Comparison of ENCODE assay signal across 35 cellular contexts in the genomic region with DNA sequence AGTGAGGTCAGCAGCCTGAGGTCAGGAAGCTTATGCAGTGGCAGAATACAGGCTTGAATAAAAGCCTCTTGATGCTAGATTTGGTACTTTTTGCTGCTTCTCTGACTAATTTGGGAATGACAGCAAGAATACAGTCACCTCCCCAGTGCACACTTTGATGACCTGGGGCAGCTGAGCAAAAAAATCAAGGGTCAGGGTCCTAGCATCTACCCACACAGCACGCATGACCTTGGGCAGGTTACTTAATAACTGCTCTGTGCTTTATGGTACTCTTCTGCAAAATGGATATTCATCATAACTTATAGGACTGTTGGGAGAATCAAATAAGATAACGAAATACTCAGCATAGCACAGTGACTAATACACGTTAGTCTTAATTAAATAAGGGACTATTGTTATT.
"Had no signal": no experiment of that assay in that cellular context is flagged by ENCODE, and none has a peak within 500 bp of the region (broad histone marks: within the 10 kb centered on the region; RNA-seq: fewer than 3 reads in every experiment).

No MANE protein-coding gene starts in this region.

- H3K4me3 ChIP-seq: MG63 had no signal

- DNase-seq: Karpas-422, Kasumi-1, KG1, MG63, MM.1S, MV-4-11, NCI-H1048, NCI-H1092, NCI-H1092 treated with DMSO at 0.1 percent for 48 hours, NCI-H1105, NCI-H1105 treated with DMSO at 0.1 percent for 48 hours, NCI-H1417, NCI-H1417 treated with DMSO at 0.1 percent for 48 hours, NCI-H1436, NCI-H1436 treated with DMSO at 0.1 percent for 48 hours, NCI-H146, NCI-H1694, NCI-H1694 treated with DMSO at 0.1 percent for 48 hours, NCI-H187, NCI-H187 treated with DMSO at 0.1 percent for 48 hours, NCI-H1930, NCI-H2029, NCI-H2029 treated with DMSO at 0.1 percent for 48 hours, NCI-H2081, NCI-H2081 treated with DMSO at 0.1 percent for 48 hours, NCI-H2107, NCI-H2171, NCI-H2227 treated with DMSO at 0.1 percent for 48 hours, NCI-H226, NCI-H345, NCI-H446, NCI-H446 treated with DMSO at 0.1 percent for 48 hours, NCI-H510A, NCI-H510A treated with DMSO at 0.1 percent for 48 hours had no signal

- H3K9ac ChIP-seq: KMS-11 had no signal

- H3K27ac ChIP-seq: KMS-11 had no signal

- H3K27me3 ChIP-seq: MG63 had no signal

- H3K36me3 ChIP-seq: MG63 had no signal

- H3K4me2 ChIP-seq: KMS-11 had no signal

- H3K9me3 ChIP-seq: MG63 had no signal
